1 cellular context compared by ENCODE assay signal in genomic region chr17:40340327-40340726, GRCh38.
TF ChIP-seq lines count a peak whose summit lies in the region.

No MANE protein-coding gene starts in this region.

TF ChIP-seq in K562, 482 proteins besides CTCF, POLR2A, EP300 and RAD21 (continued from another document):
- 0 out of 2 replicates have a peak, but pooled peaks have one; percentile 21 for TF ChIP-seq ZNF3 (CRISPR knock-in tag; IDR thresholded peaks at IDR 0.05)
- peak; percentile 84 for TF ChIP-seq RBM25 (IDR thresholded peaks at IDR 0.05; ENCODE audit: low read depth, low read length, severe bottlenecking)
